27 cellular contexts compared by ENCODE assay signal in the genomic region with DNA sequence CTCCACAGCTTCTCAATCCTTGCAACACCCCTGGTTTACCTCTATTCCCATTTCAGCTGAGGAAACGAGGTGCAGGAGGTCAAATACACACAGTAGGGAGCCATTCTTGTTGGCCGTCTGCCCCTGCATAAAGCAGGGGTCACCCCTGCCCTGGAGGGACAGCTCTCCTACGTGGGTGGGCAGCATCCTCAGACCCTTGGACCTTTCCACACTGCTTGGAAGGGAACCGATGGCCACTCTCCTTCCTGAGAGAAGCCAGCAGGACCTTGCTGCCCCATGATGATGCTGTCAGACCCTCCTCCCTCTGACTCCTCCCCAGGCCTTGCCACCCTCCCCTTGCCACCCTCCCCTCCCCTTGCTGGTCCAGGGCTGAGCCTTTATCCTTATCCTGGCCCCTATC.
"Had no signal": no experiment of that assay in that cellular context is flagged by ENCODE, and none has a peak within 500 bp of the region (broad histone marks: within the 10 kb centered on the region; RNA-seq: fewer than 3 reads in every experiment).

No MANE protein-coding gene starts in this region.

- H3K9me3 ChIP-seq: adrenal gland, body of pancreas, colonic mucosa had no signal

- H3K4me1 ChIP-seq: body of pancreas, colonic mucosa had no signal

- H3K27ac ChIP-seq: adrenal gland, body of pancreas, colonic mucosa, dorsolateral prefrontal cortex had no signal

- H3K36me3 ChIP-seq: adrenal gland, colonic mucosa had no signal

- ATAC-seq: activated CD4-positive, alpha-beta T cell treated with anti-CD3 and anti-CD28 coated beads for 36 hours; activated CD8-positive, alpha-beta memory T cell treated with anti-CD3 and anti-CD28 coated beads, Interleukin-2, amount 10 ng/mL, durations not matched to agents 7 days and 5 days; activated CD8-positive, alpha-beta T cell treated with anti-CD3 and anti-CD28 coated beads, Interleukin-2, amount 10 ng/mL, durations not matched to agents 7 days and 5 days; activated naive CD8-positive, alpha-beta T cell treated with anti-CD3 and anti-CD28 coated beads, Interleukin-2, amount 50 U/mL, for 24 hours; body of pancreas; esophagus mucosa had no signal

- H3K4me3 ChIP-seq: adrenal gland, body of pancreas, colonic mucosa, dorsolateral prefrontal cortex had no signal

- H3K27me3 ChIP-seq: body of pancreas, colonic mucosa had no signal

- DNase-seq: activated CD4-positive, alpha-beta memory T cell treated with anti-CD3 and anti-CD28 coated beads for 36 hours; activated CD4-positive, alpha-beta T cell treated with anti-CD3 and anti-CD28 coated beads for 36 hours; activated CD4-positive, alpha-beta T cell treated with anti-CD3 and anti-CD28 coated beads, Interleukin-2, amount 10 ng/mL, durations not matched to agents 24 days and 14 days; activated CD4-positive, CD25-positive, alpha-beta regulatory T cell; activated CD4-positive, CD25-positive, alpha-beta regulatory T cell treated with anti-CD3 and anti-CD28 coated beads, Interleukin-2, amount 50 U/mL, for 72 hours; activated CD8-positive, alpha-beta memory T cell treated with anti-CD3 and anti-CD28 coated beads, Interleukin-2, amount 10 ng/mL, durations not matched to agents 7 days and 5 days; activated CD8-positive, alpha-beta memory T cell treated with anti-CD3 and anti-CD28 coated beads, Interleukin-2, amount 50 U/mL, for 4 hours; activated CD8-positive, alpha-beta T cell treated with anti-CD3 and anti-CD28 coated beads, Interleukin-2, amount 10 ng/mL, durations not matched to agents 7 days and 5 days; activated effector memory CD4-positive, alpha-beta T cell treated with anti-CD3 and anti-CD28 coated beads, Interleukin-2, amount 50 U/mL, for 16 hours; activated naive CD4-positive, alpha-beta T cell treated with anti-CD3 and anti-CD28 coated beads for 36 hours; activated naive CD8-positive, alpha-beta T cell treated with anti-CD3 and anti-CD28 coated beads for 36 hours; activated naive CD8-positive, alpha-beta T cell treated with anti-CD3 and anti-CD28 coated beads, Interleukin-2, amount 50 U/mL, for 24 hours; activated T-cell treated with anti-CD3 and anti-CD28 coated beads, Interleukin-2, amount 50 U/mL, for 1 hour; activated T-cell treated with anti-CD3 and anti-CD28 coated beads, Interleukin-2, amount 50 U/mL, for 48 hours; adrenal gland; amygdala; aorta; body of pancreas; central memory CD4-positive, alpha-beta T cell; cerebellar nuclear complex; colonic mucosa; dorsolateral prefrontal cortex; effector memory CD4-positive, alpha-beta T cell; endodermal cell; foreskin fibroblast; T-helper 2 cell had no signal
